Comparison of ENCODE assay signal across 14 cellular contexts in the genomic region with DNA sequence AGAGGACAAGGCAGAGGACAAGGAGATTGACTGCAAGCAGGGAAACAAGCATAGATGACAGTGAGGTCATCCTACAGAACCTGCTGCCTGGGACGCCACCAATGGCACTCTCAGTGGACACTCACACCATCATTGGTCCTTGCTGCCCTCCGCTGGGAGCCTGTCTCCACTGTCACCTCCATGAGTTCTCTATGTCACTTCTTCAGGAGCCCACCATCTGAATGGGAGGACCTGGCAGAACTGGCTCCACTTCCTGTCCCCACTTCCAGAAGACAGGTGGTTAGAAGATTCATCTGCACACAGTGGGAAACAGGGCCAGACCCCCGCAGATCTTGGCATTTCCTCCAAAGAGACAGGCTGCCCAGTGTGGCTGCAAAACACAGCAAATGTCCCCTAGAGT.
"Had no signal": no experiment of that assay in that cellular context is flagged by ENCODE, and none has a peak within 500 bp of the region (broad histone marks: within the 10 kb centered on the region; RNA-seq: fewer than 3 reads in every experiment).

No MANE protein-coding gene starts in this region.

- H3K4me3 ChIP-seq: neural progenitor cell, ovary, tibial artery had no signal

- H2AFZ ChIP-seq: neural progenitor cell had no signal

- H3K27ac ChIP-seq: brain microvascular endothelial cell, neural progenitor cell, ovary, tibial artery had no signal

- ATAC-seq: activated CD4-positive, CD25-positive, alpha-beta regulatory T cell treated with anti-CD3 and anti-CD28 coated beads, Interleukin-2, amount 50 U/mL, for 24 hours; stimulated activated memory B cell treated with anti-CD40 and anti-IgM and Interleukin-4, amounts not matched to agents 10 μg/mL and 1 μg/mL and 100 μg/mL, for 72 hours had no signal

- H3K9ac ChIP-seq: neural progenitor cell had no signal

- H3K27me3 ChIP-seq: brain microvascular endothelial cell, neural progenitor cell, ovary, tibial artery had no signal

- H3K4me2 ChIP-seq: neural progenitor cell had no signal

- H3K9me3 ChIP-seq: ovary, tibial artery had no signal

- H3K36me3 ChIP-seq: brain microvascular endothelial cell, neural progenitor cell, ovary, tibial artery had no signal

- DNase-seq: activated CD4-positive, alpha-beta T cell treated with anti-CD3 and anti-CD28 coated beads, Interleukin-2, amount 50 U/mL, for 1 hour; activated CD8-positive, alpha-beta memory T cell treated with anti-CD3 and anti-CD28 coated beads for 24 hours; activated naive CD8-positive, alpha-beta T cell treated with anti-CD3 and anti-CD28 coated beads for 36 hours; brain microvascular endothelial cell; cerebellar nuclear complex; dermis blood vessel endothelial cell; mammary epithelial cell; naive B cell; ovary; stimulated activated CD4-positive, alpha-beta T cell treated with anti-CD3 and anti-CD28 coated beads, Interleukin-12 subunit alpha, Interleukin-12 subunit beta, amount 100 ng/mL, for 4 hours; tibial artery had no signal
